Comparison of ENCODE assay signal across 20 cellular contexts in genomic region chr17:62804025-62804424, GRCh38. TPM values are rescaled to one million over a fixed set of nuclear protein-coding genes. Genes with fewer than 3 reads are reported as not detected.
A peak's percentile ranks its signal among the peaks of the same experiment; 100 is the strongest.
DNase-seq lines count a peak whose midpoint lies in the region; ATAC-seq, FAIRE-seq and TF ChIP-seq lines count a peak whose summit lies in the region.
"Had no signal": no experiment of that assay in that cellular context is flagged by ENCODE, and none has a peak within 500 bp of the region (broad histone marks: within the 10 kb centered on the region; RNA-seq: fewer than 3 reads in every experiment).

No MANE protein-coding gene starts in this region.

- H2AK5ac ChIP-seq in IMR-90 (ENCODE audit: low read depth, low read length): peak overlapping the region; percentile 66; the same call in 1 of the 2 replicates

- H3K14ac ChIP-seq in IMR-90 (replicated peaks; ENCODE audit: low read depth, low read length): no peak overlapping the region

- H3K4me3 Mint-ChIP-seq in endodermal cell: no peak overlapping the region
- H3K4me3 Mint-ChIP-seq: CD4-positive, alpha-beta T cell had no signal

- H3K23ac ChIP-seq in IMR-90 (ENCODE audit: low read depth, low read length): no peak overlapping the region

- no peak overlapping the region for H4K8ac ChIP-seq in IMR-90 (ENCODE audit: low read depth in 2 of 2, low read length in 2 of 2)

- no peak overlapping the region for H3K56ac ChIP-seq in IMR-90 (ENCODE audit: extremely low read depth, insufficient read depth, low read length)

- H3K4me2 ChIP-seq in BLaER1 (peak overlapping the region; percentile 12; the same call in 1 of the 2 replicates), IMR-90 (ENCODE audit: low read depth, low read length) (no peak overlapping the region)

- no peaks in the 10 kb centered on the region for H3K79me1 ChIP-seq in IMR-90 (ENCODE audit: low read depth in 1 of 2, low read length in 2 of 2)

- no peak overlapping the region for H3K18ac ChIP-seq in IMR-90 (ENCODE audit: low read depth, low read length)

- H3K4me1 Mint-ChIP-seq in endodermal cell: peaks cover 6% of the 10 kb centered on the region

- no peak overlapping the region for H2AFZ ChIP-seq in IMR-90 (replicated peaks; ENCODE audit: low read length, poor library complexity)

- TF ChIP-seq POLR2A in IMR-90 (IDR thresholded peaks at IDR 0.05; ENCODE audit: low read depth, low read length): no peak

- H2AK9ac ChIP-seq in IMR-90 (replicated peaks; ENCODE audit: low read depth, low read length, poor library complexity): no peak overlapping the region

- DNase-seq in IMR-90 (no peak), endodermal cell (peak; percentile 39), urothelium cell line (ENCODE audit: low spot score) (no peak), SIG-M5 treated with dmso at 0.1 percent for 504 hours (lab: John Stamatoyannopoulos, UW; ENCODE audit: unreplicated experiment) (no peak), globus pallidus (ENCODE audit: low spot score) (no peak)
- DNase-seq: 8988T; ACHN; C1 segment of cervical spinal cord; CD4-positive, alpha-beta T cell; DMS 273 treated with DMSO at 0.1 percent for 48 hours; EL had no signal

- H2BK5ac ChIP-seq in IMR-90 (ENCODE audit: low read depth, low read length, poor library complexity, severe bottlenecking): no peak overlapping the region

- H3K36me3 ChIP-seq in BLaER1 (no peaks in the 10 kb centered on the region), IMR-90 (ENCODE audit: control insufficient read depth, insufficient read depth, low read length) (no peaks in the 10 kb centered on the region), endodermal cell (ENCODE audit: control insufficient read depth, insufficient read depth, low read length) (no peaks in the 10 kb centered on the region)

- no peak overlapping the region for H3K27ac Mint-ChIP-seq in endodermal cell
- H3K27ac Mint-ChIP-seq: CD4-positive, alpha-beta T cell had no signal

- no peaks in the 10 kb centered on the region for H3K9me3 Mint-ChIP-seq in endodermal cell
- H3K9me3 Mint-ChIP-seq: CD4-positive, alpha-beta T cell had no signal

- H3K9ac ChIP-seq in BLaER1 (no peak overlapping the region), IMR-90 (ENCODE audit: low read depth, low read length) (no peak overlapping the region), endodermal cell (ENCODE audit: extremely low read depth, low read length, poor library complexity, severe bottlenecking) (no peak overlapping the region)

- POLR2A ChIA-PET in IMR-90 (lab: Charles Lee; ENCODE audit: unreplicated experiment): interaction anchor here (0.5 kb wide), 1 partner anchor 695 kb away, joined by 3 read pairs; no protein-coding TSS in a partner anchor

- 0 out of 2 replicates have a peak overlapping the region, but pooled peaks have one; percentile 27 for H3K4ac ChIP-seq in IMR-90 (ENCODE audit: low read depth, low read length)

- ATAC-seq in IMR-90 (ENCODE audit: low read depth): no peak
- ATAC-seq in GM18868 (IDR thresholded peaks at IDR 0.05; ENCODE audit: unreplicated experiment): no peak
- ATAC-seq: HCT116, K562 had no signal

- H4K20me1 ChIP-seq in BLaER1: no peaks in the 10 kb centered on the region
- H4K20me1 ChIP-seq in IMR-90 (ENCODE audit: insufficient read depth, low read length): no peaks in the 10 kb centered on the region

- TF ChIP-seq CTCF in IMR-90 (conservative IDR thresholded peaks at IDR 0.05; ENCODE audit: low read depth, low read length): no peak
- no peak for TF ChIP-seq CTCF in endodermal cell (conservative IDR thresholded peaks at IDR 0.05)

- H3K4me3 ChIP-seq in BLaER1: no peak overlapping the region
- H3K4me3 ChIP-seq in IMR-90 (ENCODE audit: insufficient read depth, low read depth, low read length): no peak overlapping the region
- no peak overlapping the region for H3K4me3 ChIP-seq in endodermal cell (ENCODE audit: low read length)
- H3K4me3 ChIP-seq: K562 had no signal

- H2BK15ac ChIP-seq in IMR-90 (ENCODE audit: low read depth, low read length): 0 out of 3 replicates have a peak overlapping the region, but pooled peaks have one; percentile 46

- peaks cover 20% of the 10 kb centered on the region for H3K27me3 Mint-ChIP-seq in endodermal cell (ENCODE audit: insufficient read depth)

- CTCF ChIA-PET in IMR-90 (lab: Yijun Ruan, JAX): no interaction called here

- no peaks in the 10 kb centered on the region for H3K9me1 ChIP-seq in IMR-90 (ENCODE audit: insufficient read depth, low read length)

- no peaks in the 10 kb centered on the region for H3K27me3 ChIP-seq in BLaER1
- H3K27me3 ChIP-seq in IMR-90 (ENCODE audit: control insufficient read depth, insufficient read depth, low read length): no peaks in the 10 kb centered on the region
- H3K27me3 ChIP-seq in endodermal cell (ENCODE audit: control insufficient read depth, insufficient read depth, low read length, poor library complexity, severe bottlenecking): peaks cover 9% of the 10 kb centered on the region

- H3K4me1 ChIP-seq in BLaER1 (peaks cover 39% of the 10 kb centered on the region), IMR-90 (ENCODE audit: control insufficient read depth, insufficient read depth, low read length) (peaks cover 10% of the 10 kb centered on the region; the same call in 1 of the 2 replicates), endodermal cell (ENCODE audit: control insufficient read depth, insufficient read depth, low read length) (no peaks in the 10 kb centered on the region)

- H4K5ac ChIP-seq in IMR-90 (ENCODE audit: low read depth, low read length): no peak overlapping the region

- H3K36me3 Mint-ChIP-seq in endodermal cell (ENCODE audit: low read depth): no peaks in the 10 kb centered on the region

- no TSS peak for BruUV-seq in IMR-90 (replicated peaks; lab: Mats Ljungman, UMichigan)

- H3K27ac ChIP-seq in BLaER1 (no peak overlapping the region), IMR-90 (ENCODE audit: insufficient read depth, low read length) (no peak overlapping the region), endodermal cell (ENCODE audit: low read depth, low read length) (no peak overlapping the region)

- FAIRE-seq in urothelium cell line (lab: Jason Lieb, UNC): peak; percentile 23
- FAIRE-seq: G401.6, GM12891, GM19239, K562 had no signal

- 0 out of 2 replicates have a peak overlapping the region, but pooled peaks have one; percentile 30 for H2BK20ac ChIP-seq in IMR-90 (ENCODE audit: low read depth, low read length)

- dilution Hi-C loops in IMR-90 (cut with HindIII; ENCODE audit: low sequenced_read_pairs, unreplicated experiment): no loop called here

- no peak for TF ChIP-seq RAD21 in IMR-90 (IDR thresholded peaks at IDR 0.05; ENCODE audit: low read length)

- in situ Hi-C loops in IMR-90 (cut with MboI; ENCODE audit: low sequenced_read_pairs): no loop called here

- H2BK120ac ChIP-seq in IMR-90 (ENCODE audit: low read depth, low read length): peak overlapping the region; percentile 21; the same call in 1 of the 2 replicates

- intact Hi-C loops in IMR-90 (cut with micrococcal nuclease): no loop called here

- H3K9me3 ChIP-seq in BLaER1: no peaks in the 10 kb centered on the region
- H3K9me3 ChIP-seq in IMR-90 (ENCODE audit: control insufficient read depth, insufficient read depth, low read length): no peaks in the 10 kb centered on the region
- no peaks in the 10 kb centered on the region for H3K9me3 ChIP-seq in endodermal cell (ENCODE audit: control insufficient read depth, low read length)

- peak overlapping the region; percentile 21; the same call in 1 of the 2 replicates for H4K91ac ChIP-seq in IMR-90 (ENCODE audit: insufficient read depth, low read depth, low read length)

- WGBS in IMR-90 (ENCODE audit: extremely low coverage in 2 of 2, insufficient read length in 1 of 2), 2 experiments: 97% methylated on average over 8 of the region's 12 CpGs; no CpG with 5 or more reads in 1 of the 2 experiments
- WGBS in endodermal cell (ENCODE audit: insufficient coverage in 1 of 2, insufficient read length in 1 of 2), 2 experiments: 91 to 94% methylated on average over 11 to 12 of the region's 12 CpGs

TF ChIP-seq in IMR-90, 13 proteins besides CTCF, POLR2A, EP300 and RAD21 (continues in another document):
- TF ChIP-seq RFX5 (IDR thresholded peaks at IDR 0.05; ENCODE audit: low read depth, low read length) (no peak), CEBPB (IDR thresholded peaks at IDR 0.05; ENCODE audit: low read depth, low read length) (no peak), FOS (IDR thresholded peaks at IDR 0.05; ENCODE audit: low read depth, low read length) (no peak), RCOR1 (IDR thresholded peaks at IDR 0.05; ENCODE audit: insufficient replicate concordance, low read length) (no peak), SMC3 (IDR thresholded peaks at IDR 0.05; ENCODE audit: low read depth, low read length) (no peak), BHLHE40 (IDR thresholded peaks at IDR 0.05; ENCODE audit: low read depth, low read length) (no peak), CHD1 (IDR thresholded peaks at IDR 0.05; ENCODE audit: low read depth, low read length) (no peak), ELK1 (IDR thresholded peaks at IDR 0.05; ENCODE audit: borderline replicate concordance, low read depth, low read length) (no peak), USF2 (IDR thresholded peaks at IDR 0.05; ENCODE audit: low read depth, low read length) (no peak), MAFK (IDR thresholded peaks at IDR 0.05; ENCODE audit: low read depth, low read length) (no peak), MAZ (IDR thresholded peaks at IDR 0.05; ENCODE audit: borderline replicate concordance, low read depth, low read length) (no peak)

RNA-seq across cellular contexts. Expression of gene MARCHF10, which starts 4.1 kb away (rescaled TPM):
- under 0.01 and 0.18 TPM in 2 replicates for total RNA-seq in IMR-90 (2012; rRNA removed)
- 0.10 and 0.74 TPM in 2 replicates for polyA plus RNA-seq in IMR-90 (2012; rRNA removed)
- polyA plus RNA-seq in IMR-90 (2012; cell fraction: cytosol; rRNA removed): 0.33 and 0.42 TPM in 2 replicates
- polyA plus RNA-seq in IMR-90 (2012; cell fraction: nucleus; rRNA removed; ENCODE audit: low replicate concordance): 0.50 and 1.2 TPM in 2 replicates
- total RNA-seq in endodermal cell: 1 to 10 TPM in 1 of 2 donors, under 1 TPM in 1; 0.57 to 1.7 TPM
- 0.89 TPM for polyA plus RNA-seq in endodermal cell (2013, experiment 1 of 2)
- polyA plus RNA-seq in endodermal cell (2013, experiment 2 of 2): 0.87 TPM
- total RNA-seq: Calu3; CD4-positive, alpha-beta T cell; H4; K562 had no signal
- polyA plus RNA-seq: K562 had no signal
